In the genomic region with DNA sequence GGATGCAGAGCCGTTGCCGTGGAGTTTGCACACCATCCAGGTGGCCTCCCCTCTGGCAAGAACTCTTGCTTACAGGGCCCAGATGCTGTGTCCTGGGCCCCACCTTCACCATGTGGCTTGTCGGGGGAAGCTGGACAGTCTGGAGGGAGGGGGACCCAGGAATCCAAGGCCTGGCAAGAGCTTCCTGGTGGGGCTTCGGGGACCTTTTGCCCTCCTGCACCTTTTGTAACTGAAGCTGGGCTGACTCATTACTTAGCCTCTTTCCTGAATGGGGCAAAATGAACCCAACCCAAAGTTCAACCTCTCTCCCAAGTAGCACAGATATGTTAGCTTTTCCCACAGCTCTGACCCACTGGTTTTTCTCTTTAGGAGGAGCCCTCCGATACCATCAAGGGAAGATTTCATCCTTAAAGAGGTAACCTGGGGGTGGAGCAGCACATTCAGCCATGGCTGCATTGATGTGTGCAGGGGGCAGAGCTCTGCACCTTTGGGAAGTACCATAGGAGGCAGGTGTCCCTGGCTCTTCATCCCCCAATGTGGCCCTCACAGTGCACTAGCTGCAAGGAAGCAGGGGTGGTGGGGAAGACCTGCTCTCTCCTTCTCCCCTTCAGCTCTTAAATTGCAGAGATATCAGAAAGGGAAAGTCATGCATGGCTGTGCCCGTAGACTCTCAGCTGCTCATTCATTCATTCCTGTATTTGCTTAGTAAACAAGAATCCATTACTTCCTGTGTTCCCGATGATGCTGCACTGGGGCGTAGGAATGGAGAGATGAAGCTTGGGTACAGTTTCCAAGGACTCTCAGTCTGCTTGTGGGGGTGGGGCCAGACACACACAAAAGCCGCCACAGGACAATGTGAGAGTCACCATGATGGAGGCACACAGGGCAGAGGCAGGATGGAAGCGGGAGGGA, we compare ENCODE assay signal across 25 cellular contexts. TPM values are rescaled to one million over a fixed set of nuclear protein-coding genes. Genes with fewer than 3 reads are reported as not detected.
DNase-seq lines count a peak whose midpoint lies in the region; ATAC-seq, FAIRE-seq and TF ChIP-seq lines count a peak whose summit lies in the region.
"Had no signal": no experiment of that assay in that cellular context is flagged by ENCODE, and none has a peak within 500 bp of the region (broad histone marks: within the 10 kb centered on the region; RNA-seq: fewer than 3 reads in every experiment).

No MANE protein-coding gene starts in this region.

- no peak overlapping the region for H2AFZ ChIP-seq in GM23338
- no peak overlapping the region for H2AFZ ChIP-seq in osteoblast (ENCODE audit: low read length)

- H3K9me3 Mint-ChIP-seq in GM23338, result no peaks in the 10 kb centered on the region
- H3K9me3 Mint-ChIP-seq: memory B cell; stimulated activated memory B cell treated with anti-CD40 and anti-IgM and Interleukin-4, amounts not matched to agents 10 μg/mL and 1 μg/mL and 100 μg/mL, for 72 hours; WTC11 had no signal

- DNase-seq in GM23338 (ENCODE audit: low spot score) (no peak), NCI-H2029 treated with DMSO at 0.1 percent for 48 hours (lab: John Stamatoyannopoulos, UW) (peak; percentile 79), NCI-H748 treated with DMSO at 0.1 percent for 48 hours (lab: John Stamatoyannopoulos, UW) (peak; percentile 46), osteoblast (ENCODE audit: insufficient read length, low spot score, missing footprints) (peak; percentile 55), GM12891 (ENCODE audit: insufficient read length, low spot score) (no peak)
- DNase-seq in activated CD4-positive, alpha-beta T cell treated with anti-CD3 and anti-CD28 coated beads, Interleukin-2, amount 50 U/mL, for 4 hours, result no peak
- DNase-seq: activated CD4-positive, alpha-beta T cell treated with anti-CD3 and anti-CD28 coated beads, Interleukin-2, amount 50 U/mL, for 1 hour; activated naive CD4-positive, alpha-beta T cell treated with Interleukin-2 at 50 U/mL for 16 hours; Calu3; cerebellar nuclear complex; EL; NCI-H1105 treated with DMSO at 0.1 percent for 48 hours; NK-92 treated with Interleukin-12 subunit alpha and Interleukin-12 subunit beta, amount 100 ng/mL, for 24 hours; right lobe of liver; stimulated activated CD4-positive, alpha-beta T cell treated with anti-CD3 and anti-CD28 coated beads, Interleukin-4, amount 100 ng/mL, for 4 hours had no signal

- H3K4me1 Mint-ChIP-seq in GM23338, result peaks cover 2% of the 10 kb centered on the region; the same call in 1 of the 3 replicates
- H3K4me1 Mint-ChIP-seq: memory B cell; stimulated activated memory B cell treated with anti-CD40 and anti-IgM and Interleukin-4, amounts not matched to agents 10 μg/mL and 1 μg/mL and 100 μg/mL, for 72 hours; WTC11 had no signal

- FAIRE-seq in GM12891 (lab: Jason Lieb, UNC), result no peak
- FAIRE-seq: GM12878, H54, K562 had no signal

- no peaks in the 10 kb centered on the region for H3K9me2 ChIP-seq in GM23338 (ENCODE audit: insufficient read depth)

- H3K79me2 ChIP-seq in GM23338 (replicated peaks; ENCODE audit: insufficient read depth), result no peaks in the 10 kb centered on the region
- no peaks in the 10 kb centered on the region for H3K79me2 ChIP-seq in osteoblast (ENCODE audit: insufficient read depth, low read length)

- H3K36me3 ChIP-seq in GM23338 (ENCODE audit: insufficient read depth) (peaks cover 7% of the 10 kb centered on the region; the same call in 1 of the 2 replicates), osteoblast (ENCODE audit: insufficient read depth, low read length) (peaks cover 7% of the 10 kb centered on the region)

- no peaks in the 10 kb centered on the region for H3F3A ChIP-seq in GM23338 (replicated peaks; ENCODE audit: low read depth)

- H3K4me3 ChIP-seq in GM23338 (no peak overlapping the region), osteoblast (ENCODE audit: insufficient read depth, low read length) (no peak overlapping the region)
- H3K4me3 ChIP-seq: GM12878, K562, right lobe of liver had no signal

- ATAC-seq in GM23338, result no peak
- no peak for ATAC-seq in GM19455 (IDR thresholded peaks at IDR 0.05; ENCODE audit: unreplicated experiment)
- ATAC-seq: GM12878; K562; left lobe of liver; stimulated activated memory B cell treated with anti-CD40 and anti-IgM and Interleukin-4, amounts not matched to agents 10 μg/mL and 1 μg/mL and 100 μg/mL, for 72 hours; WTC11 had no signal

- H3K4me1 ChIP-seq in GM23338 (ENCODE audit: insufficient read depth) (no peaks in the 10 kb centered on the region), osteoblast (ENCODE audit: insufficient read depth, low read length) (no peaks in the 10 kb centered on the region)

- H3K9me3 ChIP-seq in osteoblast (ENCODE audit: low read depth, low read length), result no peaks in the 10 kb centered on the region
- H3K9me3 ChIP-seq: right lobe of liver had no signal

- H3K4me2 ChIP-seq in GM23338 (no peak overlapping the region), osteoblast (ENCODE audit: insufficient read depth, low read length) (no peak overlapping the region)

- H3K27me3 Mint-ChIP-seq in GM23338 (ENCODE audit: insufficient read depth, low read depth, poor library complexity), result peaks cover 3% of the 10 kb centered on the region
- H3K27me3 Mint-ChIP-seq: memory B cell; progenitor cell of endocrine pancreas; stimulated activated memory B cell treated with anti-CD40 and anti-IgM and Interleukin-4, amounts not matched to agents 10 μg/mL and 1 μg/mL and 100 μg/mL, for 72 hours had no signal

- H3K4me3 Mint-ChIP-seq in GM23338, result no peak overlapping the region
- H3K4me3 Mint-ChIP-seq: memory B cell; stimulated activated memory B cell treated with anti-CD40 and anti-IgM and Interleukin-4, amounts not matched to agents 10 μg/mL and 1 μg/mL and 100 μg/mL, for 72 hours; WTC11 had no signal

- no peaks in the 10 kb centered on the region; the same call in 1 of the 2 replicates for H4K20me1 ChIP-seq in GM23338 (replicated peaks; ENCODE audit: insufficient read depth)
- H4K20me1 ChIP-seq in osteoblast (ENCODE audit: insufficient read depth, low read length), result no peaks in the 10 kb centered on the region

- peak overlapping the region; percentile 62; the same call in 1 of the 2 replicates for H3K27ac Mint-ChIP-seq in GM23338
- H3K27ac Mint-ChIP-seq: memory B cell; progenitor cell of endocrine pancreas; stimulated activated memory B cell treated with anti-CD40 and anti-IgM and Interleukin-4, amounts not matched to agents 10 μg/mL and 1 μg/mL and 100 μg/mL, for 72 hours; WTC11 had no signal

- no peak for TF ChIP-seq POLR2A in GM12891 (IDR thresholded peaks at IDR 0.05; ENCODE audit: low read depth, low read length)

- H3K36me3 Mint-ChIP-seq in GM23338 (ENCODE audit: low read depth), result peaks cover 26% of the 10 kb centered on the region

- no peaks in the 10 kb centered on the region for H3K27me3 ChIP-seq in GM23338 (ENCODE audit: insufficient read depth)
- H3K27me3 ChIP-seq in osteoblast (ENCODE audit: insufficient read depth, low read length), result no peaks in the 10 kb centered on the region
- H3K27me3 ChIP-seq: right lobe of liver had no signal

- H3K27ac ChIP-seq in GM23338 (ENCODE audit: low read depth), result no peak overlapping the region
- no peak overlapping the region for H3K27ac ChIP-seq in osteoblast (ENCODE audit: low read depth, low read length)
- H3K27ac ChIP-seq: C4-2B, right lobe of liver had no signal

- no peak for TF ChIP-seq CTCF in GM23338 (conservative IDR thresholded peaks at IDR 0.05; ENCODE audit: low read depth in 2 of 2)
- no peak for TF ChIP-seq CTCF in osteoblast (IDR thresholded peaks at IDR 0.05; ENCODE audit: extremely low read depth, low read depth, low read length)

TF ChIP-seq in GM23338, 12 proteins besides CTCF, POLR2A, EP300 and RAD21 (continues in another document):
- TF ChIP-seq CREB1 (CRISPR knock-in tag; IDR thresholded peaks at IDR 0.05; ENCODE audit: low read depth) (no peak), EZH2phosphoT487 (IDR thresholded peaks at IDR 0.05; ENCODE audit: unreplicated experiment) (no peak), EZH2 (IDR thresholded peaks at IDR 0.05; ENCODE audit: low read depth, unreplicated experiment) (no peak), ZNF331 (CRISPR knock-in tag; IDR thresholded peaks at IDR 0.05; ENCODE audit: low read depth) (no peak), NANOG (IDR thresholded peaks at IDR 0.05; ENCODE audit: borderline replicate concordance) (no peak)

TF ChIP-seq in GM12891, 5 proteins besides CTCF, POLR2A, EP300 and RAD21:
- TF ChIP-seq PAX5 (IDR thresholded peaks at IDR 0.05; ENCODE audit: insufficient read depth, low read length, severe bottlenecking) (no peak), SPI1 (IDR thresholded peaks at IDR 0.05; ENCODE audit: low read depth, low read length) (no peak), POLR2AphosphoS5 (IDR thresholded peaks at IDR 0.05; ENCODE audit: low read depth, low read length) (no peak), TAF1 (IDR thresholded peaks at IDR 0.05; ENCODE audit: low read depth, low read length) (no peak), POU2F2 (IDR thresholded peaks at IDR 0.05; ENCODE audit: low read depth, low read length) (no peak)

RNA-seq across cellular contexts. Expression of gene MVK, which starts 13.0 kb away (rescaled TPM):
- 29.0 and 40.1 TPM in 2 replicates for total RNA-seq in GM23338 (2014; rRNA removed; shearing (Covaris generic))
- polyA plus RNA-seq in GM23338 (2016; fragmentation: Nextera tagmentation; extraction: Ambion mirVana), result 16.7 and 18.5 TPM in 2 replicates
- total RNA-seq in osteoblast, result 31.1 and 31.2 TPM in 2 replicates
- polyA plus RNA-seq in GM12891 (2012; ENCODE audit: low read depth, missing spikeins), result 19.9 TPM

RNA-seq across cellular contexts. Expression of gene MMAB, which starts 13.3 kb away (rescaled TPM):
- total RNA-seq in GM23338 (2014; rRNA removed; shearing (Covaris generic)), result 24.7 and 41.6 TPM in 2 replicates
- 36.7 and 38.5 TPM in 2 replicates for polyA plus RNA-seq in GM23338 (2016; fragmentation: Nextera tagmentation; extraction: Ambion mirVana)
- 34.4 and 35.7 TPM in 2 replicates for total RNA-seq in osteoblast
- polyA plus RNA-seq in GM12891 (2012; ENCODE audit: low read depth, missing spikeins), result 66.1 TPM

Comparison
In these comparisons a context has a peak if more than half of its experiments do, and no peak if none do; other contexts are left out.
1. DNase-seq: peak in NCI-H2029 treated with DMSO at 0.1 percent for 48 hours (single experiment), NCI-H748 treated with DMSO at 0.1 percent for 48 hours (single experiment) and osteoblast (single experiment); none in GM23338 (single experiment), activated CD4-positive, alpha-beta T cell treated with anti-CD3 and anti-CD28 coated beads, Interleukin-2, amount 50 U/mL, for 4 hours (0 of 2) and GM12891 (single experiment).